ENCODE assay signal across 1 cellular context in the genomic region with DNA sequence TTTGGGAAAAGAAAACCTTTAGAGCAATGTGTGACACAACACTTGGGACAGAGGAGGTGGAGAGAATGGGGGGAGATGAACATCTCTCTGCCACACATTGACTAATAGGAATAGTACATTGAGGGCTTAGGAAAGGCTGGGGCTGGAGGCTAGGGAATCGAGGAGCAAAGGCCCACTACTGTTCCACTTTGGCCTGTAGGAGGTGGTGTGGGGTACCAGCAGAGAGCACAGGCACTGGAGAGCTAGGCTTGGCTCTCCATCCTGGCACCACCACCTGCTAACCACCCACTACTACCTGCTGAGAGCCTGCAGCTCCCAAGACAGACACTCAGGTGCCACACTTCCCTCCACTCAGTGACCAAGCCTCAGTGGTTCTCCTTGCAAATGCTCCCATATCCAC.
TF ChIP-seq lines count a peak whose summit lies in the region.

No MANE protein-coding gene starts in this region.

TF ChIP-seq in H1, 55 proteins besides CTCF, POLR2A, EP300 and RAD21:
- no peak for TF ChIP-seq JUN (IDR thresholded peaks at IDR 0.05; ENCODE audit: low read depth, low read length)
- TF ChIP-seq KDM4A (IDR thresholded peaks at IDR 0.05; ENCODE audit: low read depth, low read length, severe bottlenecking), result no peak
- TF ChIP-seq TEAD4 (IDR thresholded peaks at IDR 0.05; ENCODE audit: low read depth, low read length), result no peak
- no peak for TF ChIP-seq SRF (IDR thresholded peaks at IDR 0.05; ENCODE audit: low read depth, low read length)
- TF ChIP-seq NRF1 (IDR thresholded peaks at IDR 0.05; ENCODE audit: low read depth, low read length), result no peak
TF ChIP-seq in H1: peak in this region for 0.
